21 cellular contexts compared by ENCODE assay signal in the genomic region with DNA sequence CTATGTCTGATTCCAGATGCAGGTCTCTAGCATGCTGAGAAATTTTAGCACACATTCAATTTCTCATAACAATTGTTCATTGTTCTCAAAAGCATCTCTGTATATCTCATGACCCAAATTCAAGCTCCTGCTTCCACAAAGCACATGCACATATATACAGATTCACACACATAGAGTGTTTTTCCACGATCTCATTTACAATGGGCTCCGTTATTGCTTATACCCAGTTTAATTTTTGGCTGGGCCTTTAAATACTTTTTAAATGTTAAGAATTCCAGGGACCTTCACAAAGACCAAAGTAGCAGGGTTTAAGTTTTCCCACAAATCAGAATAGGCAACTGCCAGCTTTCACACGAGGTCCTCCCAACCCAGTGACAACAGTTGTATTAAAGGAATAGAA.
A peak's percentile ranks its signal among the peaks of the same experiment; 100 is the strongest.
DNase-seq lines count a peak whose midpoint lies in the region; ATAC-seq and TF ChIP-seq lines count a peak whose summit lies in the region.
"Had no signal": no experiment of that assay in that cellular context is flagged by ENCODE, and none has a peak within 500 bp of the region (broad histone marks: within the 10 kb centered on the region; RNA-seq: fewer than 3 reads in every experiment).

No MANE protein-coding gene starts in this region.

- H3K27ac ChIP-seq in ACC112 (ENCODE audit: low read depth, low read length): peak overlapping the region; percentile 37; the same call in 1 of the 2 replicates
- H3K27ac ChIP-seq in PC-3 (ENCODE audit: low read length): 0 out of 2 replicates have a peak overlapping the region, but pooled peaks have one; percentile 23
- H3K27ac ChIP-seq in ectodermal cell (ENCODE audit: insufficient read depth, low read depth, low read length, poor library complexity, severe bottlenecking): peak overlapping the region; percentile 48
- H3K27ac ChIP-seq in mesendoderm (ENCODE audit: low read depth, low read length): no peak overlapping the region
- H3K27ac ChIP-seq: A549, esophagus squamous epithelium had no signal

- H3K56ac ChIP-seq in mesendoderm (ENCODE audit: low read length): no peak overlapping the region

- ATAC-seq in PC-3: no peak
- ATAC-seq: A549; natural killer cell treated with Interleukin-12 subunit alpha and Interleukin-12 subunit beta and Interleukin-15 and Interleukin-18, amount 100 ng/mL, for 72 hours had no signal

- H4K20me1 ChIP-seq in PC-3 (ENCODE audit: low read length): no peaks in the 10 kb centered on the region

- no peak overlapping the region for H3K4ac ChIP-seq in mesendoderm (ENCODE audit: low read depth, low read length)

- H3K4me3 ChIP-seq in ACC112 (ENCODE audit: low read depth, low read length) (peak overlapping the region; percentile 47; the same call in 1 of the 2 replicates), PC-3 (ENCODE audit: low read length) (no peak overlapping the region), ectodermal cell (ENCODE audit: insufficient read depth, low read depth, low read length) (no peak overlapping the region), mesendoderm (ENCODE audit: low read length) (no peak overlapping the region)
- H3K4me3 ChIP-seq: A549, esophagus squamous epithelium had no signal

- TF ChIP-seq CTCF in PC-3 (conservative IDR thresholded peaks at IDR 0.05; ENCODE audit: low read depth, low read length) (no peak), GM10266 (IDR thresholded peaks at IDR 0.05; ENCODE audit: control insufficient read depth, insufficient read depth, low read depth, missing control alignments) (no peak)

- H2BK15ac ChIP-seq in mesendoderm (replicated peaks; ENCODE audit: low read depth): no peak overlapping the region

- H2AFZ ChIP-seq in ACC112 (ENCODE audit: low read length, unreplicated experiment) (no peak overlapping the region), PC-3 (ENCODE audit: low read length) (no peak overlapping the region)

- H3K79me2 ChIP-seq in ACC112 (ENCODE audit: control insufficient read depth, insufficient read depth, low read length, unreplicated experiment) (no peaks in the 10 kb centered on the region), PC-3 (ENCODE audit: low read length) (no peaks in the 10 kb centered on the region), mesendoderm (ENCODE audit: control insufficient read depth, insufficient read depth, low read length) (no peaks in the 10 kb centered on the region)

- no peak overlapping the region for H4K5ac ChIP-seq in mesendoderm (ENCODE audit: low read length)

- POLR2A ChIA-PET in PC-3 (lab: Charles Lee; ENCODE audit: unreplicated experiment): interaction anchor here (0.6 kb wide), 1 partner anchor 513 kb away, joined by 3 read pairs; no protein-coding TSS in a partner anchor

- H3K27me3 ChIP-seq in ACC112 (ENCODE audit: insufficient read depth, low read length) (no peaks in the 10 kb centered on the region), PC-3 (ENCODE audit: low read length) (no peaks in the 10 kb centered on the region), ectodermal cell (ENCODE audit: control insufficient read depth, insufficient read depth, low read length, poor library complexity, severe bottlenecking) (no peaks in the 10 kb centered on the region), mesendoderm (ENCODE audit: insufficient read depth, low read length, poor library complexity) (no peaks in the 10 kb centered on the region)
- H3K27me3 ChIP-seq: esophagus squamous epithelium had no signal

- no TSS peak for BruUV-seq in PC-3 (replicated peaks; lab: Mats Ljungman, UMichigan)

- no peaks in the 10 kb centered on the region for H3K79me1 ChIP-seq in mesendoderm (ENCODE audit: low read length)

- no peak overlapping the region for H2AK5ac ChIP-seq in mesendoderm (ENCODE audit: low read length)

- H3K4me2 ChIP-seq in PC-3 (ENCODE audit: low read length) (peak overlapping the region; percentile 47; the same call in 1 of the 2 replicates), mesendoderm (ENCODE audit: low read length) (no peak overlapping the region)
- H3K4me2 ChIP-seq: A549 had no signal

- no peaks in the 10 kb centered on the region for H3F3A ChIP-seq in PC-3 (ENCODE audit: low read length, unreplicated experiment)

- no peak overlapping the region for H3K9ac ChIP-seq in PC-3 (ENCODE audit: low read length)
- no peak overlapping the region for H3K9ac ChIP-seq in mesendoderm (ENCODE audit: low read length)

- CTCF ChIA-PET in PC-3 (lab: Charles Lee): no interaction called here

- H3K9me3 ChIP-seq in PC-3 (ENCODE audit: low read length) (no peaks in the 10 kb centered on the region), ectodermal cell (ENCODE audit: control insufficient read depth, low read length) (no peaks in the 10 kb centered on the region)
- H3K9me3 ChIP-seq: A549, esophagus squamous epithelium had no signal

- H2BK5ac ChIP-seq in mesendoderm (ENCODE audit: low read length): no peak overlapping the region

- H2BK120ac ChIP-seq in mesendoderm (ENCODE audit: low read depth, low read length): no peak overlapping the region

- WGBS in ectodermal cell, 2 experiments: 93% methylated on average over 3 of the region's 3 CpGs
- no CpG with 5 or more reads among the region's 3 CpGs for WGBS in mesendoderm (ENCODE audit: extremely low coverage, insufficient coverage, low lambda C conversion rate)

- H3K36me3 ChIP-seq in ACC112 (ENCODE audit: insufficient read depth, low read length): no peaks in the 10 kb centered on the region
- no peaks in the 10 kb centered on the region for H3K36me3 ChIP-seq in PC-3 (ENCODE audit: low read depth, low read length)
- H3K36me3 ChIP-seq in ectodermal cell (ENCODE audit: control insufficient read depth, insufficient read depth, low read length): no peaks in the 10 kb centered on the region
- H3K36me3 ChIP-seq in mesendoderm (ENCODE audit: control insufficient read depth, insufficient read depth, low read length): no peaks in the 10 kb centered on the region
- H3K36me3 ChIP-seq: esophagus squamous epithelium had no signal

- intact Hi-C loops in PC-3 (cut with micrococcal nuclease): no loop called here

- no peaks in the 10 kb centered on the region for H3K9me2 ChIP-seq in PC-3 (replicated peaks; ENCODE audit: low read length)

- H4K8ac ChIP-seq in mesendoderm (ENCODE audit: low read depth, low read length): no peak overlapping the region

- no peak overlapping the region for H3K23ac ChIP-seq in mesendoderm (ENCODE audit: low read length)

- peak overlapping the region; percentile 51 for H3K18ac ChIP-seq in mesendoderm (ENCODE audit: low read length)

- H3K4me1 ChIP-seq in ACC112 (ENCODE audit: control insufficient read depth, insufficient read depth, low read length, unreplicated experiment): peaks cover 11% of the 10 kb centered on the region
- H3K4me1 ChIP-seq in PC-3 (ENCODE audit: insufficient read depth, low read length): peaks cover 14% of the 10 kb centered on the region
- H3K4me1 ChIP-seq in ectodermal cell (ENCODE audit: control insufficient read depth, insufficient read depth, low read length): peaks cover 3% of the 10 kb centered on the region
- peaks cover 4% of the 10 kb centered on the region for H3K4me1 ChIP-seq in mesendoderm (ENCODE audit: control insufficient read depth, low read depth, low read length)
- H3K4me1 ChIP-seq: A549 had no signal

- DNase-seq in PC-3: no peak
- DNase-seq in mesendoderm: no peak
- no peak for DNase-seq in activated CD4-positive, CD25-positive, alpha-beta regulatory T cell treated with anti-CD3 and anti-CD28 coated beads, Interleukin-2, amount 50 U/mL, for 72 hours
- no peak for DNase-seq in HuH-7.5 (ENCODE audit: low spot score)
- DNase-seq in anterior cingulate cortex (lab: John Stamatoyannopoulos, UW): no peak
- DNase-seq in GM10266 (ENCODE audit: extremely low spot score): no peak
- DNase-seq: activated CD4-positive, alpha-beta T cell treated with anti-CD3 and anti-CD28 coated beads for 4 hours; activated gamma-delta T cell; activated T-cell treated with anti-CD3 and anti-CD28 coated beads, Interleukin-2, amount 50 U/mL, for 24 hours; effector memory CD4-positive, alpha-beta T cell; esophagus squamous epithelium; H7; NCI-H1105; NCI-H1930; NCI-H748 treated with DMSO at 0.1 percent for 48 hours; small intestine; stimulated activated CD4-positive, alpha-beta T cell treated with anti-CD3 and anti-CD28 coated beads, Interleukin-2, amount 100 ng/mL, for 24 hours had no signal
